15 cellular contexts compared by ENCODE assay signal in genomic region chr17:51947160-51947559, GRCh38.
"Had no signal": no experiment of that assay in that cellular context is flagged by ENCODE, and none has a peak within 500 bp of the region (broad histone marks: within the 10 kb centered on the region; RNA-seq: fewer than 3 reads in every experiment).

No MANE protein-coding gene starts in this region.

- DNase-seq: activated CD4-positive, alpha-beta T cell treated with anti-CD3 and anti-CD28 coated beads for 4 hours; activated CD8-positive, alpha-beta memory T cell treated with anti-CD3 and anti-CD28 coated beads, Interleukin-2, amount 50 U/mL, for 4 hours; activated CD8-positive, alpha-beta T cell treated with anti-CD3 and anti-CD28 coated beads for 36 hours; activated gamma-delta T cell treated with Interleukin-2 at 50 U/mL for 16 hours; activated naive CD8-positive, alpha-beta T cell treated with anti-CD3 and anti-CD28 coated beads, Interleukin-2, amount 10 ng/mL, durations not matched to agents 7 days and 5 days; activated T-cell treated with anti-CD3 and anti-CD28 coated beads, Interleukin-2, amount 50 U/mL, for 72 hours; anterior cingulate cortex; dorsolateral prefrontal cortex; left ventricle myocardium superior; mesenchymal stem cell; stimulated activated CD4-positive, alpha-beta T cell treated with anti-CD3 and anti-CD28 coated beads, Interleukin-4, amount 100 ng/mL, for 1 hour; WERI-Rb-1 had no signal

- H3K27ac ChIP-seq: breast epithelium, dorsolateral prefrontal cortex, esophagus muscularis mucosa, WERI-Rb-1 had no signal

- H3K4me3 ChIP-seq: breast epithelium, dorsolateral prefrontal cortex, esophagus muscularis mucosa had no signal

- H3K4me1 ChIP-seq: breast epithelium, esophagus muscularis mucosa had no signal

- H3K27me3 ChIP-seq: breast epithelium, esophagus muscularis mucosa had no signal

- FAIRE-seq: endometrium had no signal

- H3K9me3 ChIP-seq: breast epithelium, esophagus muscularis mucosa had no signal

- H3K36me3 ChIP-seq: breast epithelium, esophagus muscularis mucosa, WERI-Rb-1 had no signal

- ATAC-seq: activated CD8-positive, alpha-beta T cell treated with anti-CD3 and anti-CD28 coated beads for 36 hours; activated T-cell treated with anti-CD3 and anti-CD28 coated beads, Interleukin-2, amount 50 U/mL, for 72 hours; left ventricle myocardium superior had no signal
